Comparison of ENCODE assay signal across 19 cellular contexts in the genomic region with DNA sequence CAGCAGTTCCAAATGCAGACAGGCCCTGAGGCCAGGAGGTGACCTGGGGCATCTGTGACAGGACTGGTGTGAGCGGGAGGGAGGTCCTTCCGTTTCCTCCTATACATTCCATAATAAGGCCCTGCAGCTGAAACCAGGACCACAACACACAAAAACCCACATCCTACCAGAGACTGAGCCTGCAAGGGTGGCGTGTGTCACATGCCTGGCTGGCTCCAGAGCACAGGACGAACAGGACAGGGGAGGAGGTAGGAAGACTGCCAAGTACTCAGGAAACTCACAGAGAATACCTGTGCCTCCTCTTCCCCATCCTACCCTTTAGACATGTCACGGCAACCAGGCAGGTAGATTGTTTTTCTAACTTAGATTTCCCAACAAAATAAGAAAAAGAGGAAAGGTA.
DNase-seq lines count a peak whose midpoint lies in the region; ATAC-seq and TF ChIP-seq lines count a peak whose summit lies in the region.
"Had no signal": no experiment of that assay in that cellular context is flagged by ENCODE, and none has a peak within 500 bp of the region (broad histone marks: within the 10 kb centered on the region; RNA-seq: fewer than 3 reads in every experiment).

No MANE protein-coding gene starts in this region.

- in situ Hi-C loops in SK-MEL-5 (cut with HindIII; ENCODE audit: low pct_unique_long_range_greater_than_20kb, low sequenced_read_pairs) = no loop called here

- H3K4me1 ChIP-seq in cardiac muscle cell (ENCODE audit: low read depth) = peaks cover 68% of the 10 kb centered on the region
- H3K4me1 ChIP-seq in prostate gland (replicated peaks) = peaks cover 16% of the 10 kb centered on the region
- H3K4me1 ChIP-seq: BLaER1 had no signal

- no peak for TF ChIP-seq POLR2A in prostate gland (IDR thresholded peaks at IDR 0.05)

- TF ChIP-seq CTCF in cardiac muscle cell (IDR thresholded peaks at IDR 0.05; ENCODE audit: low read depth, low read length) (no peak), prostate gland (IDR thresholded peaks at IDR 0.05) (no peak)

- H3K4me3 ChIP-seq in cardiac muscle cell = no peak overlapping the region
- H3K4me3 ChIP-seq in prostate gland = no peak overlapping the region
- H3K4me3 ChIP-seq: BLaER1, GM12878 had no signal

- H3K27ac ChIP-seq in cardiac muscle cell = peak overlapping the region; percentile 44
- H3K27ac ChIP-seq in prostate gland = peak overlapping the region; percentile 65 to 76
- H3K27ac ChIP-seq: BLaER1 had no signal

- H3K9me3 ChIP-seq in cardiac muscle cell (ENCODE audit: low read depth) (no peaks in the 10 kb centered on the region), prostate gland (no peaks in the 10 kb centered on the region)
- H3K9me3 ChIP-seq: BLaER1 had no signal

- H3K27me3 ChIP-seq in cardiac muscle cell (no peaks in the 10 kb centered on the region), prostate gland (replicated peaks; ENCODE audit: insufficient read depth) (no peaks in the 10 kb centered on the region)
- H3K27me3 ChIP-seq: BLaER1 had no signal

- WGBS in prostate gland = 56% methylated on average over 5 of the region's 5 CpGs

- no peak for ATAC-seq in left cardiac atrium
- ATAC-seq: GM12878, HCT116 had no signal

- no peaks in the 10 kb centered on the region for H3K36me3 ChIP-seq in cardiac muscle cell
- H3K36me3 ChIP-seq in prostate gland = no peaks in the 10 kb centered on the region
- H3K36me3 ChIP-seq: BLaER1 had no signal

- DNase-seq in cardiac muscle cell (ENCODE audit: low read depth in 1 of 2, low spot score in 1 of 2) (no peak), left cardiac atrium (no peak), SK-MEL-5 (ENCODE audit: low read depth, low spot score) (peak; percentile 48), islet precursor cell (peak; percentile 73), prostate gland (ENCODE audit: low spot score) (peak; percentile 81), NCI-H774 (lab: John Stamatoyannopoulos, UW) (no peak), NCI-H526 treated with DMSO at 0.1 percent for 48 hours (lab: John Stamatoyannopoulos, UW) (no peak), RPMI8226 (no peak)
- DNase-seq: 8988T; CD4-positive, alpha-beta memory T cell; DMS153; DMS79; GF-D8; GOT3; H7; HFFc6 had no signal

- intact Hi-C loops in left cardiac atrium (cut with DNase I) (no loop called here), prostate gland (cut with DNase I) (no loop called here)

Comparison
In these comparisons a context has a peak if more than half of its experiments do, and no peak if none do; other contexts are left out.
1. DNase-seq: peak in SK-MEL-5 (single experiment), islet precursor cell (single experiment) and prostate gland (single experiment); none in cardiac muscle cell (0 of 2), left cardiac atrium (single experiment), NCI-H774 (single experiment), NCI-H526 treated with DMSO at 0.1 percent for 48 hours (single experiment) and RPMI8226 (single experiment).